Comparison of ENCODE assay signal across 17 cellular contexts in genomic region chr4:93605163-93605562, GRCh38.
"Had no signal": no experiment of that assay in that cellular context is flagged by ENCODE, and none has a peak within 500 bp of the region (broad histone marks: within the 10 kb centered on the region; RNA-seq: fewer than 3 reads in every experiment).

No MANE protein-coding gene starts in this region.

- H3K36me3 ChIP-seq: thyroid gland, WERI-Rb-1 had no signal

- H3K36me3 Mint-ChIP-seq: activated naive CD8-positive, alpha-beta T cell treated with anti-CD3 and anti-CD28 coated beads for 36 hours; memory B cell had no signal

- H3K27ac Mint-ChIP-seq: activated naive CD8-positive, alpha-beta T cell treated with anti-CD3 and anti-CD28 coated beads for 36 hours; activated T-helper 1 cell treated with anti-CD3 and anti-CD28 coated beads, Interleukin-12 subunit alpha, Interleukin-12 subunit beta, Interleukin-2, Interleukin-4 antibody, amounts not matched to agents 30 ng/mL and 10 ng/mL and 1 ng/mL, durations not matched to agents 14 hours and 24 hours and 36 hours; effector memory CD8-positive, alpha-beta T cell; progenitor cell of endocrine pancreas had no signal

- ATAC-seq: effector memory CD8-positive, alpha-beta T cell had no signal

- H3K27ac ChIP-seq: hepatocyte, thyroid gland, WERI-Rb-1 had no signal

- H3K9me3 ChIP-seq: thyroid gland had no signal

- H3K4me3 ChIP-seq: hepatocyte, thyroid gland had no signal

- H3K27me3 ChIP-seq: hepatocyte, thyroid gland had no signal

- H3K4me1 ChIP-seq: thyroid gland had no signal

- H3K4me1 Mint-ChIP-seq: activated naive CD8-positive, alpha-beta T cell treated with anti-CD3 and anti-CD28 coated beads for 36 hours; memory B cell had no signal

- DNase-seq: activated CD4-positive, alpha-beta T cell treated with anti-CD3 and anti-CD28 coated beads for 1 hour; activated CD4-positive, alpha-beta T cell treated with anti-CD3 and anti-CD28 coated beads, Interleukin-2, amount 50 U/mL, for 4 hours; activated naive CD4-positive, alpha-beta T cell; activated naive CD8-positive, alpha-beta T cell treated with anti-CD3 and anti-CD28 coated beads for 36 hours; amniotic stem cell; effector memory CD8-positive, alpha-beta T cell; foreskin fibroblast; occipital lobe; stimulated activated CD4-positive, alpha-beta T cell treated with anti-CD3 and anti-CD28 coated beads, Interleukin-1b, Interleukin-23, amount 100 ng/mL, for 48 hours; stimulated activated CD8-positive, alpha-beta memory T cell treated with anti-CD3 and anti-CD28 coated beads, Interleukin-4, amount 100 ng/mL, for 48 hours; stimulated activated naive CD4-positive, alpha-beta T cell treated with Interleukin-2 at 50 U/mL for 16 hours; thyroid gland; WERI-Rb-1 had no signal

- H3K27me3 Mint-ChIP-seq: activated naive CD8-positive, alpha-beta T cell treated with anti-CD3 and anti-CD28 coated beads for 36 hours; effector memory CD8-positive, alpha-beta T cell; memory B cell; progenitor cell of endocrine pancreas had no signal

- H3K4me3 Mint-ChIP-seq: activated naive CD8-positive, alpha-beta T cell treated with anti-CD3 and anti-CD28 coated beads for 36 hours; activated T-helper 1 cell treated with anti-CD3 and anti-CD28 coated beads, Interleukin-12 subunit alpha, Interleukin-12 subunit beta, Interleukin-2, Interleukin-4 antibody, amounts not matched to agents 30 ng/mL and 10 ng/mL and 1 ng/mL, durations not matched to agents 14 hours and 24 hours and 36 hours; effector memory CD8-positive, alpha-beta T cell; memory B cell had no signal

- H3K9me3 Mint-ChIP-seq: memory B cell had no signal
